8 cellular contexts compared by ENCODE assay signal in the genomic region with DNA sequence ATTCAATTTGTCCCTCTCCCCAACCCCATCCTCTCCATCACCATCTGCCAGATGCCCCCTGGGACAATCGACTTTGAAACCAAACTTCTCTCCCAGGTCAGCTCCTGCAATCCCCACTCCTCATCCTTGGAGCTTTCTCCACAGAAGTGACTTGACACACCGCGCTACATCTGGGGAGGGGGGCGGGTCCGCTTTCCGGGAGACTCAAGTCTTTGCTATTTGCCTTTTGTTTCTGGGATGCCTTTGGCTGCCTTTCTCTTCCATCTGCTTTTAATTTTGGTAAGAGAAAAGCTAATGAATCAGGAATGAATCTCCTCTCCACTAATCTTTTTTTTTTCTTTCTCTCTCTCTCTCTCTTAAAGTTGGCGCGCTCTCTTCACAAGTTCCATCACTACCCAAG. TPM values are rescaled to one million over a fixed set of nuclear protein-coding genes. Genes with fewer than 3 reads are reported as not detected.
DNase-seq lines count a peak whose midpoint lies in the region; ATAC-seq and TF ChIP-seq lines count a peak whose summit lies in the region.

No MANE protein-coding gene starts in this region.

- no peak overlapping the region for H3K4me3 Mint-ChIP-seq in activated naive CD4-positive, alpha-beta T cell treated with anti-CD3 and anti-CD28 coated beads for 36 hours

- no peak for TF ChIP-seq CTCF in AG04449 (IDR thresholded peaks at IDR 0.05; ENCODE audit: insufficient read depth, low read length, missing control alignments)

- H3K27me3 Mint-ChIP-seq in activated naive CD4-positive, alpha-beta T cell treated with anti-CD3 and anti-CD28 coated beads for 36 hours (ENCODE audit: low read depth): peaks cover 50% of the 10 kb centered on the region

- H3K27ac ChIP-seq in duodenal mucosa (ENCODE audit: low read depth, low read length) (no peak overlapping the region), muscle layer of duodenum (ENCODE audit: low read length) (no peak overlapping the region)

- no peaks in the 10 kb centered on the region for H3K36me3 ChIP-seq in duodenal mucosa (ENCODE audit: control insufficient read depth in 1 of 2, insufficient read depth in 2 of 2, low read length in 2 of 2)
- no peaks in the 10 kb centered on the region for H3K36me3 ChIP-seq in muscle layer of duodenum (ENCODE audit: control insufficient read depth in 1 of 2, insufficient read depth in 2 of 2, low read length in 2 of 2)

- no peak overlapping the region for H3K9ac ChIP-seq in duodenal mucosa (ENCODE audit: low read depth in 1 of 2, low read length in 2 of 2)

- no peaks in the 10 kb centered on the region for H3K36me3 Mint-ChIP-seq in activated naive CD4-positive, alpha-beta T cell treated with anti-CD3 and anti-CD28 coated beads for 36 hours (ENCODE audit: low read depth)

- H3K27ac Mint-ChIP-seq in activated naive CD4-positive, alpha-beta T cell treated with anti-CD3 and anti-CD28 coated beads for 36 hours: no peak overlapping the region

- no peaks in the 10 kb centered on the region for H3K9me3 ChIP-seq in duodenal mucosa (ENCODE audit: control insufficient read depth in 1 of 2, low read length in 2 of 2)
- H3K9me3 ChIP-seq in muscle layer of duodenum (ENCODE audit: control insufficient read depth in 1 of 2, low read length in 2 of 2): no peaks in the 10 kb centered on the region

- no peak for ATAC-seq in GM18907 (IDR thresholded peaks at IDR 0.05; ENCODE audit: unreplicated experiment)

- H3K4me1 ChIP-seq in duodenal mucosa (ENCODE audit: control insufficient read depth in 1 of 2, insufficient read depth in 2 of 2, low read length in 2 of 2) (peaks cover 4 to 9% of the 10 kb centered on the region in 2 donors), muscle layer of duodenum (ENCODE audit: control insufficient read depth in 1 of 2, insufficient read depth in 2 of 2, low read length in 2 of 2) (peaks cover 0 to 16% of the 10 kb centered on the region in 2 donors)

- intact Hi-C loops in activated naive CD4-positive, alpha-beta T cell treated with anti-CD3 and anti-CD28 coated beads for 36 hours (cut with micrococcal nuclease): loop anchor here (5.0 kb wide), 2 partner anchors 91 to 704 kb away; a partner anchor contains a TSS

- POLR2A ChIA-PET in AG04449 (lab: Yijun Ruan, JAX): interaction anchor here (0.6 to 2.0 kb wide), 9 partner anchors 10 to 1149 kb away, joined by 3 to 16 read pairs (median 3); no protein-coding TSS in a partner anchor

- CTCF ChIA-PET in AG04449 (lab: Yijun Ruan, JAX): interaction anchor here (0.6 to 2.5 kb wide), 6 partner anchors 10 to 695 kb away, joined by 3 to 10 read pairs (median 4); no protein-coding TSS in a partner anchor
- CTCF ChIA-PET in activated naive CD4-positive, alpha-beta T cell treated with anti-CD3 and anti-CD28 coated beads for 36 hours (lab: Charles Lee): no interaction called here

- H3K4me3 ChIP-seq in AG04449 (ENCODE audit: low read depth, low read length) (peak overlapping the region; percentile 84), duodenal mucosa (ENCODE audit: low read depth in 1 of 2, low read length in 2 of 2) (peak overlapping the region; percentile 72 to 82), muscle layer of duodenum (ENCODE audit: low read depth in 1 of 2, low read length in 2 of 2) (peak overlapping the region; percentile 80 to 91)

- H3K9me3 Mint-ChIP-seq in activated naive CD4-positive, alpha-beta T cell treated with anti-CD3 and anti-CD28 coated beads for 36 hours: no peaks in the 10 kb centered on the region

- H3K4me1 Mint-ChIP-seq in activated naive CD4-positive, alpha-beta T cell treated with anti-CD3 and anti-CD28 coated beads for 36 hours (ENCODE audit: low read depth): peaks cover 19% of the 10 kb centered on the region

- peak; percentile 70 for DNase-seq in AG04449 (ENCODE audit: low read depth, low spot score)
- DNase-seq in HS-5 (ENCODE audit: low read depth): peak; percentile 89
- DNase-seq in activated naive CD4-positive, alpha-beta T cell treated with anti-CD3 and anti-CD28 coated beads for 36 hours: no peak
- no peak for DNase-seq in germinal center (ENCODE audit: low spot score)
- no peak for DNase-seq in stimulated activated CD4-positive, alpha-beta T cell treated with anti-CD3 and anti-CD28 coated beads, Interleukin-2, amount 100 ng/mL, for 48 hours

- peaks cover 8 to 29% of the 10 kb centered on the region in 2 donors for H3K27me3 ChIP-seq in duodenal mucosa (ENCODE audit: control insufficient read depth in 1 of 2, insufficient read depth in 2 of 2, low read length in 2 of 2)
- H3K27me3 ChIP-seq in muscle layer of duodenum (ENCODE audit: low read depth, low read length): peaks cover 7% of the 10 kb centered on the region

RNA-seq across cellular contexts. Expression of a gene that starts 0.7 kb away (rescaled TPM):
- total RNA-seq in activated naive CD4-positive, alpha-beta T cell treated with anti-CD3 and anti-CD28 coated beads for 36 hours: under 1 TPM in 1 of 2 experiments, not detected in 1; 0.07 TPM

Comparison
In these comparisons a context has a peak if more than half of its experiments do, and no peak if none do; other contexts are left out.
1. DNase-seq: peak in AG04449 (single experiment) and HS-5 (single experiment); none in activated naive CD4-positive, alpha-beta T cell treated with anti-CD3 and anti-CD28 coated beads for 36 hours (single experiment), germinal center (single experiment) and stimulated activated CD4-positive, alpha-beta T cell treated with anti-CD3 and anti-CD28 coated beads, Interleukin-2, amount 100 ng/mL, for 48 hours (0 of 2).
2. Peak in every context shown above with its lines, with median percentiles within 50 percentile points of each other: H3K4me3 ChIP-seq.